ENCODE assay signal across 8 cellular contexts in genomic region chr6:101393291-101394251, GRCh38. TPM values are rescaled to one million over a fixed set of nuclear protein-coding genes. Genes with fewer than 3 reads are reported as not detected.
DNase-seq lines count a peak whose midpoint lies in the region; ATAC-seq, FAIRE-seq and TF ChIP-seq lines count a peak whose summit lies in the region.

TSS of gene GRIK2 (plus strand) at chr6:101393708.

- CTCF ChIA-PET in K562 (lab: Yijun Ruan, JAX; ENCODE audit: low intra/inter-chr PET ratio): no interaction called here

- POLR2A ChIA-PET in K562 (lab: Yijun Ruan, JAX): no interaction called here

- H3K9me3 ChIP-seq in ES-I3 (ENCODE audit: control insufficient read depth, insufficient read depth, low read length): no peaks in the 10 kb centered on the region
- no peaks in the 10 kb centered on the region for H3K9me3 ChIP-seq in K562 (replicated peaks; ENCODE audit: control insufficient read depth, insufficient read depth, low read depth, low read length)
- no peaks in the 10 kb centered on the region for H3K9me3 ChIP-seq in iPS-15b (ENCODE audit: control insufficient read depth, insufficient read depth, low read length)
- H3K9me3 ChIP-seq in stomach: peaks cover 0 to under 1% (median under 1%) of the 10 kb centered on the region in 4 donors

- TF ChIP-seq POLR2A in K562 (conservative IDR thresholded peaks at IDR 0.05): no peak
- TF ChIP-seq POLR2A in stomach (IDR thresholded peaks at IDR 0.05): no peak

- FAIRE-seq in K562 (lab: Jason Lieb, UNC): no peak

- H3K27ac ChIP-seq in K562 (ENCODE audit: extremely low read depth, low read depth, low read length): no peak within 1 kb of the TSS
- H3K27ac ChIP-seq in stomach: peak within 1 kb of the TSS in 1 of 5 donors; percentile 9

- no peaks in the 10 kb centered on the region for H3K9me1 ChIP-seq in K562 (ENCODE audit: control insufficient read depth, insufficient read depth, low read length)

- H2AFZ ChIP-seq in K562 (ENCODE audit: low read depth, low read length): no peak within 1 kb of the TSS

- no peak for TF ChIP-seq RAD21 in K562 (CRISPR knock-in tag; conservative IDR thresholded peaks at IDR 0.05 in 1 of 2, IDR thresholded peaks at IDR 0.05 in 1 of 2)

- intact Hi-C loops in K562 (cut with micrococcal nuclease): no loop called here
- intact Hi-C loops in stomach (cut with DNase I; ENCODE audit: low total_unique reads): no loop called here

- H3K27me3 ChIP-seq in K562 (ENCODE audit: control insufficient read depth in 2 of 2, insufficient read depth in 2 of 2, low read length in 2 of 2) (peaks cover 0 to 7% of the 10 kb centered on the region in 2 experiments; a peak in 2 of 5 replicates), iPS-15b (ENCODE audit: control insufficient read depth, insufficient read depth, low read length) (peaks cover 66% of the 10 kb centered on the region), stomach (peaks cover 11 to 76% (median 35%) of the 10 kb centered on the region in 3 donors)

- H3K4me3 ChIP-seq in K562: no peak within 1 kb of the TSS
- peak within 1 kb of the TSS; percentile 63 for H3K4me3 ChIP-seq in iPS-15b (ENCODE audit: low read depth, low read length)
- H3K4me3 ChIP-seq in stomach: peak within 1 kb of the TSS; percentile 42 to 58 (median 50)

- H4K20me1 ChIP-seq in K562 (replicated peaks; ENCODE audit: control insufficient read depth, insufficient read depth, low read length): no peaks in the 10 kb centered on the region

- peak within 1 kb of the TSS; percentile 75; the same call in 1 of the 2 replicates for H3K9ac ChIP-seq in ES-I3 (ENCODE audit: low read depth, low read length)
- H3K9ac ChIP-seq in K562 (ENCODE audit: insufficient read depth in 1 of 2, low read depth in 2 of 2, low read length in 2 of 2): no peak within 1 kb of the TSS; a peak in 1 of 4 replicates
- no peak within 1 kb of the TSS for H3K9ac ChIP-seq in iPS-15b (ENCODE audit: low read depth, low read length)

- 2% methylated on average over 31 of the region's 71 CpGs for WGBS in K562 (ENCODE audit: insufficient coverage, low coverage, missing lambda C conversion rate)
- 1 to 2% (median 2%) methylated on average over 35 to 71 of the region's 71 CpGs for WGBS in stomach, 5 donors

- no peak within 1 kb of the TSS for H3K4me2 ChIP-seq in K562 (ENCODE audit: insufficient read depth, low read length)

- BruUV-seq in K562 (replicated peaks; lab: Mats Ljungman, UMichigan): no TSS peak

- DNase-seq in NCI-H2171 treated with DMSO at 0.1 percent for 48 hours (lab: John Stamatoyannopoulos, UW) (peak; percentile 74), K562 (ENCODE audit: extremely low read depth in 1 of 4, low spot score in 3 of 4) (peak; percentile 12 to 30 (median 21)), stomach (no peak), inferior parietal cortex (ENCODE audit: extremely low spot score) (no peak), GOT3 (lab: John Stamatoyannopoulos, UW) (no peak)

- 0 out of 2 replicates have a peak, but pooled peaks cover 3% of the 10 kb centered on the region for H3K4me1 ChIP-seq in ES-I3 (ENCODE audit: insufficient read depth, low read length)
- peaks cover 0 to 6% of the 10 kb centered on the region in 2 experiments; a peak in 2 of 5 replicates for H3K4me1 ChIP-seq in K562 (replicated peaks in 1 of 2; ENCODE audit: control insufficient read depth in 2 of 2, insufficient read depth in 2 of 2, low read length in 2 of 2)
- H3K4me1 ChIP-seq in iPS-15b (ENCODE audit: control insufficient read depth, insufficient read depth, low read length): peaks cover 4% of the 10 kb centered on the region
- peaks cover 7 to 25% (median 20%) of the 10 kb centered on the region in 4 donors for H3K4me1 ChIP-seq in stomach

- TF ChIP-seq CTCF in K562 (IDR thresholded peaks at IDR 0.05 in 2 of 3, conservative IDR thresholded peaks at IDR 0.05 in 1 of 3; ENCODE audit: insufficient read depth in 2 of 3, low read depth in 1 of 3, low read length in 3 of 3) (peak in 1 of 3 experiments; percentile 11; a peak in 1 of 6 replicates), stomach (IDR thresholded peaks at IDR 0.05) (no peak)

- in situ Hi-C loops in K562 (cut with MboI): no loop called here

- TF ChIP-seq EP300 in K562 (IDR thresholded peaks at IDR 0.05; ENCODE audit: low read length) (no peak), stomach (IDR thresholded peaks at IDR 0.05) (no peak)

- no peaks in the 10 kb centered on the region for H3K79me2 ChIP-seq in K562 (ENCODE audit: control insufficient read depth, insufficient read depth, low read length)

- H3K36me3 ChIP-seq in ES-I3 (ENCODE audit: insufficient read depth, low read length) (no peaks in the 10 kb centered on the region), K562 (ENCODE audit: control insufficient read depth, insufficient read depth, low read length) (no peaks in the 10 kb centered on the region), iPS-15b (ENCODE audit: control insufficient read depth, insufficient read depth, low read length) (no peaks in the 10 kb centered on the region), stomach (no peaks in the 10 kb centered on the region)

- ATAC-seq in HG02642 (IDR thresholded peaks at IDR 0.05; ENCODE audit: poor library complexity, unreplicated experiment): peak; percentile 76
- ATAC-seq in K562: peak; percentile 96

TF ChIP-seq in K562, 482 proteins besides CTCF, POLR2A, EP300 and RAD21:
- TF ChIP-seq, protein P1, sequence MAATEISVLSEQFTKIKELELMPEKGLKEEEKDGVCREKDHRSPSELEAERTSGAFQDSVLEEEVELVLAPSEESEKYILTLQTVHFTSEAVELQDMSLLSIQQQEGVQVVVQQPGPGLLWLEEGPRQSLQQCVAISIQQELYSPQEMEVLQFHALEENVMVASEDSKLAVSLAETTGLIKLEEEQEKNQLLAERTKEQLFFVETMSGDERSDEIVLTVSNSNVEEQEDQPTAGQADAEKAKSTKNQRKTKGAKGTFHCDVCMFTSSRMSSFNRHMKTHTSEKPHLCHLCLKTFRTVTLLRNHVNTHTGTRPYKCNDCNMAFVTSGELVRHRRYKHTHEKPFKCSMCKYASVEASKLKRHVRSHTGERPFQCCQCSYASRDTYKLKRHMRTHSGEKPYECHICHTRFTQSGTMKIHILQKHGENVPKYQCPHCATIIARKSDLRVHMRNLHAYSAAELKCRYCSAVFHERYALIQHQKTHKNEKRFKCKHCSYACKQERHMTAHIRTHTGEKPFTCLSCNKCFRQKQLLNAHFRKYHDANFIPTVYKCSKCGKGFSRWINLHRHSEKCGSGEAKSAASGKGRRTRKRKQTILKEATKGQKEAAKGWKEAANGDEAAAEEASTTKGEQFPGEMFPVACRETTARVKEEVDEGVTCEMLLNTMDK (IDR thresholded peaks at IDR 0.05; ENCODE audit: borderline replicate concordance, insufficient read depth, low read depth, low read length, poor library complexity, severe bottlenecking): peak; percentile 7
- TF ChIP-seq GATAD2A (IDR thresholded peaks at IDR 0.05) (no peak), PTTG1 (tag; IDR thresholded peaks at IDR 0.05; ENCODE audit: low read depth) (no peak)
- TF ChIP-seq, protein P2, sequence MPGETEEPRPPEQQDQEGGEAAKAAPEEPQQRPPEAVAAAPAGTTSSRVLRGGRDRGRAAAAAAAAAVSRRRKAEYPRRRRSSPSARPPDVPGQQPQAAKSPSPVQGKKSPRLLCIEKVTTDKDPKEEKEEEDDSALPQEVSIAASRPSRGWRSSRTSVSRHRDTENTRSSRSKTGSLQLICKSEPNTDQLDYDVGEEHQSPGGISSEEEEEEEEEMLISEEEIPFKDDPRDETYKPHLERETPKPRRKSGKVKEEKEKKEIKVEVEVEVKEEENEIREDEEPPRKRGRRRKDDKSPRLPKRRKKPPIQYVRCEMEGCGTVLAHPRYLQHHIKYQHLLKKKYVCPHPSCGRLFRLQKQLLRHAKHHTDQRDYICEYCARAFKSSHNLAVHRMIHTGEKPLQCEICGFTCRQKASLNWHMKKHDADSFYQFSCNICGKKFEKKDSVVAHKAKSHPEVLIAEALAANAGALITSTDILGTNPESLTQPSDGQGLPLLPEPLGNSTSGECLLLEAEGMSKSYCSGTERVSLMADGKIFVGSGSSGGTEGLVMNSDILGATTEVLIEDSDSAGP (CRISPR knock-in tag; IDR thresholded peaks at IDR 0.05): peak; percentile 84

RNA-seq across cellular contexts. Expression of gene GRIK2, which starts in this region (rescaled TPM):
- not detected in 2 replicates for total RNA-seq in K562 (2011; cell fraction: chromatin; rRNA removed; ENCODE audit: low replicate concordance)
- not detected in 2 replicates for total RNA-seq in K562 (2011; cell fraction: nucleolus; rRNA removed)
- not detected in 2 replicates for total RNA-seq in K562 (2011; cell fraction: nucleoplasm; rRNA removed)
- total RNA-seq in K562 (2014; rRNA removed): not detected in 2 replicates
- total RNA-seq in K562 (2014; rRNA removed; fragmentation: Illumina TruSeq; extraction: Trizol): not detected in 2 replicates
- not detected in 2 replicates for total RNA-seq in K562 (2015; rRNA removed; fragmentation: Illumina TruSeq; extraction: Trizol)
- not detected in 2 replicates for total RNA-seq in K562 (2021)
- polyA plus RNA-seq in K562 (2011; rRNA removed): not detected in 2 replicates
- polyA plus RNA-seq in K562 (2011; cell fraction: cytosol; rRNA removed): not detected in 2 replicates
- not detected in 2 replicates for polyA plus RNA-seq in K562 (2011; cell fraction: nucleus; rRNA removed)
- polyA plus RNA-seq in K562 (2012): not detected in 2 replicates
- not detected in 2 replicates for polyA plus RNA-seq in K562 (2014; fragmentation: Illumina TruSeq; extraction: Trizol)
- not detected for polyA plus RNA-seq in K562 (2014; fragmentation: Nextera tagmentation; extraction: Ambion mirVana)
- not detected in 2 replicates for polyA plus RNA-seq in K562 (2014; rRNA removed)
- polyA minus RNA-seq in K562 (2011; rRNA and poly(A)+ RNA removed): not detected in 2 replicates
- not detected in 2 replicates for polyA minus RNA-seq in K562 (2011; cell fraction: cytosol; rRNA and poly(A)+ RNA removed)
- not detected in 2 replicates for polyA minus RNA-seq in K562 (2011; cell fraction: nucleus; rRNA and poly(A)+ RNA removed)
- total RNA-seq in stomach: 1 to 10 TPM in 1 of 5 donors, under 1 TPM in 2, not detected in 2; 0.45 to 7.7 (median 0.72) TPM
- polyA plus RNA-seq in stomach: under 1 TPM in 2 of 3 donors, not detected in 1; 0.06 to 0.50 TPM

Comparison
In these comparisons a context has a peak if more than half of its experiments do, and no peak if none do; other contexts are left out.
1. Peak in DNase-seq and ATAC-seq in K562; RNA of the gene not detected or under 1 TPM.